28 cellular contexts compared by ENCODE assay signal in the genomic region with DNA sequence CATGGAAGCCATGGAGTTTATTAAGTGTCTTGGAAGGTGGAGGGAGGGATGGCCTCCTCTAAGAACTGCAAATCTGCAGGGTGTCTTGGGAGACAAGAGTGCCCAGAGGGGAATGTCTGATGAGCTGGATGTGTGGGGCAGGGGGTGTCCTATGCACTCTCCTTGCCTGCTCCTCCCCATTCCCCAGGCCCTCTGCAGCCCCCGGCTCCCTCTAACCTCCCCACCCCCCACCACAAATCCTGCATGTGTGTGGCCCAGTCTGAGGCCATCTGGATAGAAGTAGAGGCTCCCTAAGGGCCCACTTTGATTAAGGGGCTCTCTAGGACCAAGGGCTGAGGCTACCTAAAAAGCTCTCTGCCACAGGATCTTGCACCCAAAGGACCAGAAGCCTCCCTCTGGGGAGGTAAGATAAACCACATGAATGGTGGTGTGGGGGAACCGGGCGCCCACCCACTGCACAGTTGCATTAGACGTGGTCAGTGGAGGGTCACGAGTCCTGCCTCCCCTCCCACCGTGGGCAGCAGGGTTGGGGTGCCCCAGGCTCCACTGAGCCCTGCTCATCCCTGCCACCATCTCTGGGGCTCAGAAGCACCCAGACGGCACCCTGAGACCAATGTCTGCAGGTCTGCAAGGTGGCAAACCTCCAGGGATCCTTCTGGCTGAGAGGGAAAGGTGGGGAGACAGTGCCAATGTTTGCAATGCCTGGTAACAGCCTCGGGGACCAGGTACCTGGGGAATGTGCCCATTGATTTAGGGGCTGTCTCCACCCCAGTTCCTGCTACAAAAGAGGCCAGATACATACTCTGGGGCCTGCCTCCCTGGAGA. TPM values are rescaled to one million over a fixed set of nuclear protein-coding genes. Genes with fewer than 3 reads are reported as not detected.
A peak's percentile ranks its signal among the peaks of the same experiment; 100 is the strongest.
DNase-seq lines count a peak whose midpoint lies in the region; ATAC-seq, FAIRE-seq and TF ChIP-seq lines count a peak whose summit lies in the region.
"Had no signal": no experiment of that assay in that cellular context is flagged by ENCODE, and none has a peak within 500 bp of the region (broad histone marks: within the 10 kb centered on the region; RNA-seq: fewer than 3 reads in every experiment).

No MANE protein-coding gene starts in this region.

- no peaks in the 10 kb centered on the region for H3K79me2 ChIP-seq in H1 (ENCODE audit: control insufficient read depth in 1 of 2, insufficient read depth in 2 of 2, low read length in 2 of 2)
- no peaks in the 10 kb centered on the region for H3K79me2 ChIP-seq in H9 (ENCODE audit: insufficient read depth, low read length)

- H3K4ac ChIP-seq in H1 (replicated peaks; ENCODE audit: insufficient read length, low read depth, low read length), result no peak overlapping the region
- no peak overlapping the region for H3K4ac ChIP-seq in H9 (ENCODE audit: low read depth, low read length)

- H3K9me3 ChIP-seq in H1 (ENCODE audit: insufficient read depth in 2 of 2, low read depth in 1 of 2, low read length in 1 of 2) (no peaks in the 10 kb centered on the region), kidney (ENCODE audit: control insufficient read depth in 1 of 2, low read length in 2 of 2) (no peaks in the 10 kb centered on the region), H9 (ENCODE audit: control insufficient read depth, low read depth, low read length) (no peaks in the 10 kb centered on the region)
- H3K9me3 ChIP-seq: thoracic aorta, vagina had no signal

- no peak overlapping the region for H3K9ac ChIP-seq in H1 (replicated peaks in 1 of 4; ENCODE audit: extremely low read depth in 1 of 4, low read depth in 3 of 4, low read length in 3 of 4)
- no peak overlapping the region for H3K9ac ChIP-seq in kidney (ENCODE audit: low read length in 2 of 2)
- H3K9ac ChIP-seq in H9 (ENCODE audit: extremely low read depth, insufficient read length, low read length), result no peak overlapping the region

- no peak for ATAC-seq in stimulated activated effector memory CD8-positive, alpha-beta T cell treated with anti-CD3 and anti-CD28 coated beads, Interleukin-12 subunit alpha, Interleukin-12 subunit beta, amount 100 ng/mL, for 72 hours
- no peak for ATAC-seq in omental fat pad (ENCODE audit: low FRiP score)
- ATAC-seq: activated CD8-positive, alpha-beta memory T cell treated with anti-CD3 and anti-CD28 coated beads, Interleukin-2, amount 10 ng/mL, durations not matched to agents 7 days and 5 days had no signal

- peaks cover 16% of the 10 kb centered on the region for H3K4me1 Mint-ChIP-seq in stimulated activated effector memory CD8-positive, alpha-beta T cell treated with anti-CD3 and anti-CD28 coated beads, Interleukin-12 subunit alpha, Interleukin-12 subunit beta, amount 100 ng/mL, for 72 hours
- H3K4me1 Mint-ChIP-seq in H9, result peaks cover 0 to 18% of the 10 kb centered on the region in 2 experiments; a peak in 2 of 4 replicates

- H2BK20ac ChIP-seq in H1 (ENCODE audit: low read length) (0 out of 2 replicates have a peak overlapping the region, but pooled peaks have one; percentile 18), H9 (ENCODE audit: low read depth, low read length, poor library complexity, severe bottlenecking) (no peak overlapping the region)

- 90% methylated on average over 8 of the region's 8 CpGs; no CpG with 5 or more reads in 1 of the 2 experiments for WGBS in H1 (ENCODE audit: extremely low coverage in 1 of 2, insufficient coverage in 1 of 2, insufficient read length in 1 of 2, insufficient replicate concordance in 2 of 2, low coverage in 1 of 2, low lambda C conversion rate in 2 of 2, missing lambda C conversion rate in 1 of 2), 2 experiments
- no CpG with 5 or more reads among the region's 8 CpGs for WGBS in H9 (ENCODE audit: extremely low coverage, insufficient read length, low lambda C conversion rate)

- H3K23ac ChIP-seq in H1 (ENCODE audit: insufficient read length) (no peak overlapping the region), H9 (ENCODE audit: insufficient read length, low read depth, low read length) (no peak overlapping the region)

- no peaks in the 10 kb centered on the region for H3K9me3 Mint-ChIP-seq in stimulated activated effector memory CD8-positive, alpha-beta T cell treated with anti-CD3 and anti-CD28 coated beads, Interleukin-12 subunit alpha, Interleukin-12 subunit beta, amount 100 ng/mL, for 72 hours
- no peaks in the 10 kb centered on the region for H3K9me3 Mint-ChIP-seq in H9
- H3K9me3 Mint-ChIP-seq: CD4-positive, alpha-beta memory T cell; stimulated activated naive CD8-positive, alpha-beta T cell treated with anti-CD3 and anti-CD28 coated beads, Interleukin-15, Interleukin-2, amounts not matched to agents 100 ng/mL and 50 ng/mL, for 24 hours had no signal

- H3K4me1 ChIP-seq in H1 (replicated peaks in 1 of 4; ENCODE audit: control insufficient read depth in 3 of 4, insufficient read depth in 4 of 4, low read length in 3 of 4), result peaks cover 0 to 9% (median 0%) of the 10 kb centered on the region in 4 experiments; a peak in 2 of 7 replicates
- H3K4me1 ChIP-seq in kidney (ENCODE audit: control insufficient read depth in 1 of 2, insufficient read depth in 1 of 2, low read depth in 1 of 2, low read length in 2 of 2), result no peaks in the 10 kb centered on the region
- no peaks in the 10 kb centered on the region for H3K4me1 ChIP-seq in H9 (ENCODE audit: insufficient read depth, low read length)
- H3K4me1 ChIP-seq: vagina had no signal

- H2AK5ac ChIP-seq in H1 (ENCODE audit: low read depth, low read length) (no peak overlapping the region), H9 (ENCODE audit: insufficient read length, low read length) (no peak overlapping the region)

- DNase-seq in DMS 273 (lab: John Stamatoyannopoulos, UW; ENCODE audit: unreplicated experiment) (peak; percentile 74), DMS 273 treated with DMSO at 0.1 percent for 48 hours (lab: John Stamatoyannopoulos, UW) (no peak), NCI-H82 (lab: John Stamatoyannopoulos, UW) (peak; percentile 85), H1 (ENCODE audit: low read depth in 1 of 2, low spot score in 2 of 2) (no peak), kidney (no peak), H9 (no peak), omental fat pad (ENCODE audit: low spot score) (no peak)
- no peak for DNase-seq in stimulated activated effector memory CD8-positive, alpha-beta T cell treated with anti-CD3 and anti-CD28 coated beads, Interleukin-12 subunit alpha, Interleukin-12 subunit beta, amount 100 ng/mL, for 72 hours (ENCODE audit: low spot score in 2 of 2)
- DNase-seq: activated CD4-positive, alpha-beta T cell treated with anti-CD3 and anti-CD28 coated beads, Interleukin-2, amount 50 U/mL, for 1 hour; activated CD8-positive, alpha-beta memory T cell treated with anti-CD3 and anti-CD28 coated beads, Interleukin-2, amount 10 ng/mL, durations not matched to agents 7 days and 5 days; activated naive CD4-positive, alpha-beta T cell; activated T-cell treated with anti-CD3 and anti-CD28 coated beads, Interleukin-2, amount 50 U/mL, for 48 hours; CD4-positive, alpha-beta memory T cell; effector CD8-positive, alpha-beta T cell; kidney glomerular epithelial cell; mammary epithelial cell; NCI-H1105; NCI-H1930; SHP77 treated with DMSO at 0.1 percent for 48 hours had no signal

- H3K36me3 ChIP-seq in H1 (ENCODE audit: control insufficient read depth in 2 of 4, insufficient read depth in 4 of 4, low read length in 3 of 4) (peaks cover 0 to 10% (median 0%) of the 10 kb centered on the region in 4 experiments; a peak in 2 of 8 replicates), kidney (ENCODE audit: control insufficient read depth in 1 of 2, insufficient read depth in 2 of 2, low read length in 2 of 2) (no peaks in the 10 kb centered on the region)

- no peak for FAIRE-seq in H1 (lab: Jason Lieb, UNC)
- no peak for FAIRE-seq in kidney (lab: Jason Lieb, UNC)
- FAIRE-seq: H54 had no signal

- CTCF ChIA-PET in H1 (lab: Charles Lee; ENCODE audit: partially characterized antibody), result interaction anchor here (0.9 to 15.6 kb wide), 13 partner anchors 9 to 218 kb away, joined by 3 to 446 read pairs (median 9); partner anchors contain the start of genes RHBDF2 and UBE2O

- H3T11ph ChIP-seq in H9 (ENCODE audit: low read length), result no peak overlapping the region

- H3K23me2 ChIP-seq in H1 (ENCODE audit: low read depth, low read length), result no peaks in the 10 kb centered on the region
- no peaks in the 10 kb centered on the region for H3K23me2 ChIP-seq in H9 (ENCODE audit: insufficient read length, low read depth, low read length, poor library complexity, severe bottlenecking)

- no peak overlapping the region for H3K56ac ChIP-seq in H1 (replicated peaks; ENCODE audit: insufficient read length, low read depth, low read length)
- H3K56ac ChIP-seq in H9 (ENCODE audit: insufficient read length, low read depth, low read length), result no peak overlapping the region

- TF ChIP-seq CTCF in H1 (IDR thresholded peaks at IDR 0.05; ENCODE audit: control extremely low read depth in 1 of 3, insufficient read depth in 1 of 3, low read depth in 1 of 3, low read length in 3 of 3), result no peak
- no peak for TF ChIP-seq CTCF in kidney (IDR thresholded peaks at IDR 0.05; ENCODE audit: borderline replicate concordance, extremely low read depth, insufficient read depth)
- TF ChIP-seq CTCF in H9 (conservative IDR thresholded peaks at IDR 0.05), result no peak
- TF ChIP-seq CTCF in omental fat pad (IDR thresholded peaks at IDR 0.05), result no peak

- no peaks in the 10 kb centered on the region for H3K79me1 ChIP-seq in H1 (ENCODE audit: low read depth, low read length)
- H3K79me1 ChIP-seq in H9 (ENCODE audit: insufficient read depth, low read depth, low read length, poor library complexity, severe bottlenecking), result no peaks in the 10 kb centered on the region

- no peak overlapping the region for H3K4me3 Mint-ChIP-seq in stimulated activated effector memory CD8-positive, alpha-beta T cell treated with anti-CD3 and anti-CD28 coated beads, Interleukin-12 subunit alpha, Interleukin-12 subunit beta, amount 100 ng/mL, for 72 hours
- H3K4me3 Mint-ChIP-seq in H9, result no peak overlapping the region
- H3K4me3 Mint-ChIP-seq: activated CD8-positive, alpha-beta memory T cell treated with anti-CD3 and anti-CD28 coated beads, Interleukin-2, amount 10 ng/mL, durations not matched to agents 7 days and 5 days; brain; CD4-positive, alpha-beta memory T cell; stimulated activated naive CD8-positive, alpha-beta T cell treated with anti-CD3 and anti-CD28 coated beads, Interleukin-15, Interleukin-2, amounts not matched to agents 100 ng/mL and 50 ng/mL, for 24 hours had no signal

- H2BK5ac ChIP-seq in H1 (ENCODE audit: low read depth, low read length) (no peak overlapping the region; the same call in 1 of the 2 replicates), H9 (ENCODE audit: insufficient read length, low read length) (no peak overlapping the region)

- no peak for TF ChIP-seq RAD21 in H1 (IDR thresholded peaks at IDR 0.05 in 1 of 2, conservative IDR thresholded peaks at IDR 0.05 in 1 of 2; ENCODE audit: low read depth in 2 of 2, low read length in 2 of 2)

- H4K91ac ChIP-seq in H1 (replicated peaks; ENCODE audit: insufficient read length, low read length) (no peak overlapping the region), H9 (ENCODE audit: insufficient read length, low read depth, low read length) (no peak overlapping the region)

- H3K27ac Mint-ChIP-seq in stimulated activated effector memory CD8-positive, alpha-beta T cell treated with anti-CD3 and anti-CD28 coated beads, Interleukin-12 subunit alpha, Interleukin-12 subunit beta, amount 100 ng/mL, for 72 hours, result peak overlapping the region; percentile 32
- H3K27ac Mint-ChIP-seq in H9, result no peak overlapping the region; a peak in 1 of 7 replicates
- H3K27ac Mint-ChIP-seq: activated CD8-positive, alpha-beta memory T cell treated with anti-CD3 and anti-CD28 coated beads, Interleukin-2, amount 10 ng/mL, durations not matched to agents 7 days and 5 days; stimulated activated naive CD8-positive, alpha-beta T cell treated with anti-CD3 and anti-CD28 coated beads, Interleukin-15, Interleukin-2, amounts not matched to agents 100 ng/mL and 50 ng/mL, for 24 hours had no signal

- H2BK15ac ChIP-seq in H1 (ENCODE audit: low read length) (no peak overlapping the region), H9 (ENCODE audit: low read depth, low read length) (no peak overlapping the region)

- H3K14ac ChIP-seq in H1 (ENCODE audit: insufficient read length) (no peak overlapping the region), H9 (ENCODE audit: insufficient read depth, low read length) (no peak overlapping the region)

- peaks cover 41% of the 10 kb centered on the region for H3K36me3 Mint-ChIP-seq in stimulated activated effector memory CD8-positive, alpha-beta T cell treated with anti-CD3 and anti-CD28 coated beads, Interleukin-12 subunit alpha, Interleukin-12 subunit beta, amount 100 ng/mL, for 72 hours
- H3K36me3 Mint-ChIP-seq in H9 (ENCODE audit: insufficient read depth in 1 of 3, low read depth in 3 of 3), result peaks cover 4 to 18% (median 5%) of the 10 kb centered on the region in 3 experiments; a peak in 4 of 7 replicates
- H3K36me3 Mint-ChIP-seq: brain had no signal

- peaks cover 11% of the 10 kb centered on the region for H3K27me3 Mint-ChIP-seq in H9 (ENCODE audit: low read depth)
- H3K27me3 Mint-ChIP-seq: CD4-positive, alpha-beta memory T cell; stimulated activated naive CD8-positive, alpha-beta T cell treated with anti-CD3 and anti-CD28 coated beads, Interleukin-15, Interleukin-2, amounts not matched to agents 100 ng/mL and 50 ng/mL, for 24 hours had no signal

- H2AFZ ChIP-seq in H1 (ENCODE audit: low read length) (no peak overlapping the region), H9 (ENCODE audit: low read length) (no peak overlapping the region)

- H4K20me1 ChIP-seq in H1 (replicated peaks in 1 of 2; ENCODE audit: control insufficient read depth in 1 of 2, insufficient read depth in 2 of 2, low read length in 2 of 2) (peaks cover 0 to 3% of the 10 kb centered on the region in 2 experiments), H9 (ENCODE audit: control insufficient read depth, insufficient read depth, insufficient read length) (no peaks in the 10 kb centered on the region)

- H3K4me2 ChIP-seq in H1 (ENCODE audit: insufficient read depth in 1 of 2, low read depth in 2 of 2, low read length in 2 of 2) (no peak overlapping the region), H9 (ENCODE audit: insufficient read depth, insufficient read length, low read length) (no peak overlapping the region)

- H4K5ac ChIP-seq in H1 (ENCODE audit: insufficient read length, low read depth, low read length), result no peak overlapping the region
- H4K5ac ChIP-seq in H9 (ENCODE audit: insufficient read length, low read depth, low read length), result no peak overlapping the region

- TF ChIP-seq POLR2A in H1 (IDR thresholded peaks at IDR 0.05; ENCODE audit: control extremely low read depth in 1 of 2, low read depth in 2 of 2, low read length in 2 of 2), result no peak

- peak overlapping the region; percentile 12 for H4K8ac ChIP-seq in H1 (ENCODE audit: extremely low read depth, insufficient read depth, low read length)
- H4K8ac ChIP-seq in H9 (replicated peaks; ENCODE audit: insufficient read length, low read depth, low read length), result no peak overlapping the region

- no peaks in the 10 kb centered on the region for H3K27me3 ChIP-seq in H1 (replicated peaks in 1 of 4; ENCODE audit: control insufficient read depth in 3 of 4, extremely low read depth in 1 of 4, insufficient read depth in 3 of 4, low read length in 3 of 4)
- no peaks in the 10 kb centered on the region for H3K27me3 ChIP-seq in H9 (ENCODE audit: insufficient read depth, low read length)
- H3K27me3 ChIP-seq: vagina had no signal

- no peak overlapping the region for H3K4me3 ChIP-seq in H1 (ENCODE audit: extremely low read depth in 1 of 4, insufficient read depth in 2 of 4, low read depth in 3 of 4, low read length in 4 of 4)
- H3K4me3 ChIP-seq in kidney (ENCODE audit: low read length in 2 of 2), result no peak overlapping the region
- H3K4me3 ChIP-seq: thoracic aorta, vagina had no signal

- H3K18ac ChIP-seq in H1 (ENCODE audit: extremely low read depth, low read length) (no peak overlapping the region), H9 (ENCODE audit: insufficient read length, low read depth, low read length) (no peak overlapping the region)

- H3K27ac ChIP-seq in H1 (ENCODE audit: low read depth, low read length) (no peak overlapping the region), kidney (ENCODE audit: low read depth in 2 of 2, low read length in 2 of 2) (no peak overlapping the region), H9 (ENCODE audit: insufficient read length, low read depth, low read length) (no peak overlapping the region)
- H3K27ac ChIP-seq: 22Rv1, thoracic aorta, vagina had no signal

- POLR2A ChIA-PET in H1 (lab: Charles Lee; ENCODE audit: partially characterized antibody), result interaction anchor here (0.7 to 2.2 kb wide), 5 partner anchors 9 to 688 kb away, joined by 4 to 11 read pairs (median 4); no protein-coding TSS in a partner anchor

- H2BK120ac ChIP-seq in H1 (replicated peaks; ENCODE audit: low read depth, low read length) (no peak overlapping the region), H9 (ENCODE audit: low read depth, low read length, poor library complexity, severe bottlenecking) (no peak overlapping the region)

- intact Hi-C loops in kidney (cut with DNase I), result no loop called here

- H2BK12ac ChIP-seq in H1 (ENCODE audit: low read depth, low read length), result no peak overlapping the region
- no peak overlapping the region for H2BK12ac ChIP-seq in H9 (ENCODE audit: insufficient read length, low read depth, low read length)

- no peak for TF ChIP-seq EP300 in H1 (IDR thresholded peaks at IDR 0.05; ENCODE audit: borderline replicate concordance in 1 of 2, low read depth in 2 of 2, low read length in 2 of 2)

RNA-seq across cellular contexts. Expression of gene AANAT, which starts 0.6 kb away (rescaled TPM):
- total RNA-seq in H1 (2021; fragmentation: NEBNext Ultra II Directional; extraction: Animal tissue kit (Norgen Biotek cat#: 25700)), result not detected in 2 replicates
- 0.53 and 1.1 TPM in 2 replicates for polyA plus RNA-seq in H1 (2011; rRNA removed)
- 0.43 TPM for polyA plus RNA-seq in H1 (2011; cell fraction: cytosol; rRNA removed)
- 1.5 TPM for polyA plus RNA-seq in H1 (2011; cell fraction: nucleus; rRNA removed)
- polyA plus RNA-seq in H1 (2012, experiment 1 of 2), result 0.46 to 0.76 TPM (median 0.68 TPM) in 4 replicates
- polyA plus RNA-seq in H1 (2012, experiment 2 of 2), result not detected
- polyA plus RNA-seq in H1 (2013, experiment 1 of 2), result 0.16 TPM
- 0.13 TPM for polyA plus RNA-seq in H1 (2013, experiment 2 of 2)
- polyA minus RNA-seq in H1 (2011; rRNA and poly(A)+ RNA removed), result not detected in 2 replicates
- polyA minus RNA-seq in H1 (2011; cell fraction: cytosol; rRNA and poly(A)+ RNA removed), result not detected
- not detected for polyA minus RNA-seq in H1 (2011; cell fraction: nucleus; rRNA and poly(A)+ RNA removed)
- total RNA-seq in kidney, result not detected
- polyA plus RNA-seq in kidney (ENCODE audit: insufficient read depth, low read depth, low replicate concordance), result not detected
- total RNA-seq in H9 (2021), result 0.15 and 0.55 TPM in 2 replicates
- not detected for total RNA-seq in omental fat pad
- total RNA-seq: activated CD8-positive, alpha-beta memory T cell treated with anti-CD3 and anti-CD28 coated beads, Interleukin-2, amount 10 ng/mL, durations not matched to agents 7 days and 5 days; CD4-positive, alpha-beta memory T cell; epithelial cell of proximal tubule; G401; mammary epithelial cell; pulmonary artery endothelial cell; thoracic aorta; vagina had no signal
- polyA plus RNA-seq: CD4-positive, alpha-beta memory T cell had no signal

RNA-seq across cellular contexts. Expression of gene UBE2O, which starts 15.1 kb away (rescaled TPM):
- total RNA-seq in H1 (2021; fragmentation: NEBNext Ultra II Directional; extraction: Animal tissue kit (Norgen Biotek cat#: 25700)), result 63.0 and 65.6 TPM in 2 replicates
- polyA plus RNA-seq in H1 (2011; rRNA removed), result 24.4 and 34.1 TPM in 2 replicates
- 26.6 TPM for polyA plus RNA-seq in H1 (2011; cell fraction: cytosol; rRNA removed)
- 63.4 TPM for polyA plus RNA-seq in H1 (2011; cell fraction: nucleus; rRNA removed)
- 37.4 to 63.3 TPM (median 56.2 TPM) in 4 replicates for polyA plus RNA-seq in H1 (2012, experiment 1 of 2)
- polyA plus RNA-seq in H1 (2012, experiment 2 of 2), result 31.8 TPM
- 25.8 TPM for polyA plus RNA-seq in H1 (2013, experiment 1 of 2)
- 23.6 TPM for polyA plus RNA-seq in H1 (2013, experiment 2 of 2)
- polyA minus RNA-seq in H1 (2011; rRNA and poly(A)+ RNA removed), result 119 and 174 TPM in 2 replicates
- polyA minus RNA-seq in H1 (2011; cell fraction: cytosol; rRNA and poly(A)+ RNA removed), result 36.0 TPM
- 29.6 TPM for polyA minus RNA-seq in H1 (2011; cell fraction: nucleus; rRNA and poly(A)+ RNA removed)
- 21.3 TPM for total RNA-seq in kidney
- 5.5 TPM for polyA plus RNA-seq in kidney (ENCODE audit: insufficient read depth, low read depth, low replicate concordance)
- total RNA-seq in H9 (2021), result 47.7 and 52.6 TPM in 2 replicates
- 10 to 100 TPM; 12.5 to 27.5 (median 20.0) TPM for total RNA-seq in omental fat pad

RNA-seq across cellular contexts. Expression of gene RHBDF2, which starts 33.2 kb away (rescaled TPM):
- 25.9 and 26.2 TPM in 2 replicates for total RNA-seq in H1 (2021; fragmentation: NEBNext Ultra II Directional; extraction: Animal tissue kit (Norgen Biotek cat#: 25700))
- polyA plus RNA-seq in H1 (2011; rRNA removed), result 21.2 and 27.9 TPM in 2 replicates
- polyA plus RNA-seq in H1 (2011; cell fraction: cytosol; rRNA removed), result 15.5 TPM
- polyA plus RNA-seq in H1 (2011; cell fraction: nucleus; rRNA removed), result 46.6 TPM
- polyA plus RNA-seq in H1 (2012, experiment 1 of 2), result 16.4 to 25.4 TPM (median 22.4 TPM) in 4 replicates
- 15.6 TPM for polyA plus RNA-seq in H1 (2012, experiment 2 of 2)
- polyA plus RNA-seq in H1 (2013, experiment 1 of 2), result 30.8 TPM
- polyA plus RNA-seq in H1 (2013, experiment 2 of 2), result 30.3 TPM
- 12.5 and 16.5 TPM in 2 replicates for polyA minus RNA-seq in H1 (2011; rRNA and poly(A)+ RNA removed)
- polyA minus RNA-seq in H1 (2011; cell fraction: cytosol; rRNA and poly(A)+ RNA removed), result 16.4 TPM
- 22.9 TPM for polyA minus RNA-seq in H1 (2011; cell fraction: nucleus; rRNA and poly(A)+ RNA removed)
- 58.6 TPM for total RNA-seq in kidney
- polyA plus RNA-seq in kidney (ENCODE audit: insufficient read depth, low read depth, low replicate concordance), result 6.8 TPM
- 17.1 and 19.7 TPM in 2 replicates for total RNA-seq in H9 (2021)
- total RNA-seq in omental fat pad, result 10 to 100 TPM; 29.9 to 77.9 (median 56.7) TPM

Comparison
In these comparisons a context has a peak if more than half of its experiments do, and no peak if none do; other contexts are left out.
1. DNase-seq: peak in DMS 273 (single experiment) and NCI-H82 (single experiment); none in DMS 273 treated with DMSO at 0.1 percent for 48 hours (single experiment), H1 (0 of 2), stimulated activated effector memory CD8-positive, alpha-beta T cell treated with anti-CD3 and anti-CD28 coated beads, Interleukin-12 subunit alpha, Interleukin-12 subunit beta, amount 100 ng/mL, for 72 hours (0 of 2), kidney (single experiment), H9 (single experiment) and omental fat pad (single experiment).